Comparison of ENCODE assay signal across 8 cellular contexts in the genomic region with DNA sequence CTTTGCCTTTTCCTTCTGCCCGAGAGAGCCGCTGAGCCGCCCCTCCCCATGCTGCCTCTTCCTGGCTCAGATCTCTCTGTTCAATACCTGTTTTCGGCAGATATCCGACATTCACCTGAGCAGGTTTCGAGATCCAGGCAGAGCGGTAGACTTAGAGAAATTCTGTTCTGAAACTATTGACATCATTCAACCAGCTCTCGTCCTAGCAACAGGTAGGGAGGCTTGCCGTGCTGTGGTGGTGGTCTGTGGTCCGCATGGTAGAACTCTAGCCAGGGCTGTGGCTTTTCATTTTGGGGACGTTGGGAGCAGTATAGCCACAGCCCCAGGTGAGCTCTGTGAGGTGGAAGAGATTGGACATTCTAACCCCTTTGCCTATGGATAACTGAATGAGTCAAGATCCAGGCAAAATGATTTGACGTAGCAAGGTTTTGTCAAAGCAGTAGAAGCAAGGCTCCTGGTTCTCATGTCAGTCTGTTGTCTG. TPM values are rescaled to one million over a fixed set of nuclear protein-coding genes. Genes with fewer than 3 reads are reported as not detected.
DNase-seq lines count a peak whose midpoint lies in the region; ATAC-seq, FAIRE-seq and TF ChIP-seq lines count a peak whose summit lies in the region.

No MANE protein-coding gene starts in this region.

- H3K4me2 ChIP-seq in BLaER1 treated with 17β-estradiol and CSF1 and Interleukin-3, amounts not matched to agents 10 nM and 100 nM = peak overlapping the region; percentile 85 to 100 (median 98)
- H3K4me2 ChIP-seq in neural progenitor cell = peak overlapping the region; percentile 92

- peak overlapping the region; percentile 94 for H2AFZ ChIP-seq in neural progenitor cell (replicated peaks)

- no peaks in the 10 kb centered on the region; a peak in 2 of 22 replicates for H4K20me1 ChIP-seq in BLaER1 treated with 17β-estradiol and CSF1 and Interleukin-3, amounts not matched to agents 10 nM and 100 nM
- H4K20me1 ChIP-seq in neural progenitor cell (ENCODE audit: low read depth) = no peaks in the 10 kb centered on the region

- peak; percentile 20 for FAIRE-seq in H54 (lab: Jason Lieb, UNC)

- peak overlapping the region; percentile 67 to 83 (median 75); a peak in 21 of 22 replicates for H3K27ac ChIP-seq in BLaER1 treated with 17β-estradiol and CSF1 and Interleukin-3, amounts not matched to agents 10 nM and 100 nM
- H3K27ac ChIP-seq in SJSA1 = no peak overlapping the region
- peak overlapping the region; percentile 64 for H3K27ac ChIP-seq in epithelial cell of prostate
- H3K27ac ChIP-seq in neural progenitor cell = no peak overlapping the region

- TF ChIP-seq POLR2A in H54 (IDR thresholded peaks at IDR 0.05; ENCODE audit: low read depth, low read length) = no peak

- peaks cover 12% of the 10 kb centered on the region for H3K4me1 Mint-ChIP-seq in neural progenitor cell

- peaks cover 0 to 5% (median 0%) of the 10 kb centered on the region in 11 experiments; a peak in 3 of 22 replicates for H3K27me3 ChIP-seq in BLaER1 treated with 17β-estradiol and CSF1 and Interleukin-3, amounts not matched to agents 10 nM and 100 nM
- H3K27me3 ChIP-seq in SJSA1 (replicated peaks) (no peaks in the 10 kb centered on the region), neural progenitor cell (peaks cover 36% of the 10 kb centered on the region)

- peaks cover 2% of the 10 kb centered on the region for H3K9me3 Mint-ChIP-seq in neural progenitor cell

- H3K36me3 Mint-ChIP-seq in neural progenitor cell = peaks cover 5% of the 10 kb centered on the region

- no peak for TF ChIP-seq CTCF in neural progenitor cell (IDR thresholded peaks at IDR 0.05)

- peaks cover 10 to 21% (median 19%) of the 10 kb centered on the region in 10 experiments; a peak in 19 of 20 replicates for H3K4me1 ChIP-seq in BLaER1 treated with 17β-estradiol and CSF1 and Interleukin-3, amounts not matched to agents 10 nM and 100 nM
- H3K4me1 ChIP-seq in SJSA1 (replicated peaks) (peaks cover 6% of the 10 kb centered on the region), neural progenitor cell (peaks cover 11% of the 10 kb centered on the region)

- H3K36me3 ChIP-seq in BLaER1 treated with 17β-estradiol and CSF1 and Interleukin-3, amounts not matched to agents 10 nM and 100 nM = peaks cover 26 to 34% (median 33%) of the 10 kb centered on the region in 11 experiments
- H3K36me3 ChIP-seq in SJSA1 = peaks cover 11% of the 10 kb centered on the region
- no peaks in the 10 kb centered on the region for H3K36me3 ChIP-seq in neural progenitor cell

- peaks cover 7 to 11% (median 9%) of the 10 kb centered on the region in 11 experiments for H3K9me3 ChIP-seq in BLaER1 treated with 17β-estradiol and CSF1 and Interleukin-3, amounts not matched to agents 10 nM and 100 nM (replicated peaks in 1 of 11)
- H3K9me3 ChIP-seq in SJSA1 (replicated peaks) (no peaks in the 10 kb centered on the region; the same call in 1 of the 2 replicates), neural progenitor cell (ENCODE audit: low read depth) (no peaks in the 10 kb centered on the region)

- ATAC-seq in HG03520 (IDR thresholded peaks at IDR 0.05; ENCODE audit: unreplicated experiment) (no peak), HG03432 (IDR thresholded peaks at IDR 0.05; ENCODE audit: unreplicated experiment) (no peak)

- no peak overlapping the region for H3K27ac Mint-ChIP-seq in neural progenitor cell

- H3K27me3 Mint-ChIP-seq in neural progenitor cell (ENCODE audit: insufficient read depth, low read depth) = peaks cover 5% of the 10 kb centered on the region

- peaks cover 13% of the 10 kb centered on the region for H3F3A ChIP-seq in neural progenitor cell (ENCODE audit: low read depth)

- H3K79me2 ChIP-seq in neural progenitor cell (ENCODE audit: low read depth) = no peaks in the 10 kb centered on the region

- peak overlapping the region; percentile 70 to 90 (median 81) for H3K4me3 ChIP-seq in BLaER1 treated with 17β-estradiol and CSF1 and Interleukin-3, amounts not matched to agents 10 nM and 100 nM
- peak overlapping the region; percentile 67 for H3K4me3 ChIP-seq in SJSA1
- H3K4me3 ChIP-seq in neural progenitor cell = peak overlapping the region; percentile 83

- H3K9ac ChIP-seq in BLaER1 treated with 17β-estradiol and CSF1 and Interleukin-3, amounts not matched to agents 10 nM and 100 nM = peak overlapping the region; percentile 76 to 88 (median 83)
- no peak overlapping the region for H3K9ac ChIP-seq in neural progenitor cell

- H3K4me3 Mint-ChIP-seq in neural progenitor cell = peak overlapping the region; percentile 91

- DNase-seq in H54 (ENCODE audit: insufficient read length, low spot score) = no peak
- DNase-seq in SJSA1 (ENCODE audit: low read depth in 1 of 2, low spot score in 2 of 2) = no peak
- DNase-seq in epithelial cell of prostate (ENCODE audit: low read depth, low spot score) = no peak
- DNase-seq in neural progenitor cell (ENCODE audit: low spot score) = peak; percentile 22
- no peak for DNase-seq in foreskin melanocyte

RNA-seq across cellular contexts. Expression of a gene that starts 0.8 kb away (rescaled TPM):
- 5.2 and 17.3 TPM in 2 replicates for total RNA-seq in SJSA1 (2014; rRNA removed; shearing (Covaris generic))
- total RNA-seq in neural progenitor cell (ENCODE audit: low replicate concordance) = 6.9 and 11.9 TPM in 2 replicates

RNA-seq across cellular contexts. Expression of a gene that starts 28.4 kb away (rescaled TPM):
- total RNA-seq in SJSA1 (2014; rRNA removed; shearing (Covaris generic)) = 30.6 and 39.2 TPM in 2 replicates
- total RNA-seq in neural progenitor cell (ENCODE audit: low replicate concordance) = 26.0 and 33.2 TPM in 2 replicates

RNA-seq across cellular contexts. Expression of a gene that starts 51.0 kb away (rescaled TPM):
- total RNA-seq in SJSA1 (2014; rRNA removed; shearing (Covaris generic)) = 84.2 and 103 TPM in 2 replicates
- 43.1 and 44.3 TPM in 2 replicates for total RNA-seq in neural progenitor cell (ENCODE audit: low replicate concordance)

Comparison
In these comparisons a context has a peak if more than half of its experiments do, and no peak if none do; other contexts are left out.
1. H3K27ac ChIP-seq: peak in BLaER1 treated with 17β-estradiol and CSF1 and Interleukin-3, amounts not matched to agents 10 nM and 100 nM (11 of 11) and epithelial cell of prostate (single experiment); none in SJSA1 (single experiment) and neural progenitor cell (single experiment).
2. Peak in every context shown above with its lines, with median percentiles within 50 percentile points of each other: H3K4me3 ChIP-seq.